21 cellular contexts compared by ENCODE assay signal in the genomic region with DNA sequence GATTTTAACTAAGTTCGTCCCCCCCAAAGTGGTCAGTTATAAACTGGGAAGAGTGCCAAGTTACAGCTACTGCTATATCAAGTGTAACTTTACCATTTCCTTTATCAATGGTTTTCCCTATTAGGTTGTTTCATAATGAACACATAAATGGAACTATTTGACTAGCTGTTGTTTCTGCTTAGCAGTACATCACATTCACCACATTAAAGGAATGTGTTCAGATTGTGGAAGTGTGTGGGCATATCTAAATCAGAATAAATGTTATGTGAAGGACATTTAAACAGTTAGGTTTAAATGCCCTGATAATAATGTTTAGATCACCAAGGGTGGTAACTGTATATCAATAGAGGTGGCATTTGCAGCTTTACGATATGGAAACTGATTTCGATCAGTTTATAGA. TPM values are rescaled to one million over a fixed set of nuclear protein-coding genes. Genes with fewer than 3 reads are reported as not detected.
"Had no signal": no experiment of that assay in that cellular context is flagged by ENCODE, and none has a peak within 500 bp of the region (broad histone marks: within the 10 kb centered on the region; RNA-seq: fewer than 3 reads in every experiment).

No MANE protein-coding gene starts in this region.

- H3K27ac Mint-ChIP-seq: IgD-negative memory B cell had no signal

- H3K4me3 Mint-ChIP-seq: IgD-negative memory B cell had no signal

- FAIRE-seq: RCC 7860 had no signal

- DNase-seq: KBM-7, MV-4-11, NCI-H1048, NCI-H1105, NCI-H1417, NCI-H1436 treated with DMSO at 0.1 percent for 48 hours, NCI-H1694, NCI-H187 treated with DMSO at 0.1 percent for 48 hours, NCI-H2029 treated with DMSO at 0.1 percent for 48 hours, NCI-H2171 treated with DMSO at 0.1 percent for 48 hours, NCI-H345, NCI-H446 treated with DMSO at 0.1 percent for 48 hours, NCI-H510A treated with DMSO at 0.1 percent for 48 hours, NCI-H82, Right ventricle myocardium superior, RPMI8226, SIG-M5 had no signal

- H3K36me3 Mint-ChIP-seq: IgD-negative memory B cell had no signal

- H3K4me1 Mint-ChIP-seq: IgD-negative memory B cell had no signal

- H3K27me3 Mint-ChIP-seq: IgD-negative memory B cell had no signal

RNA-seq across cellular contexts. Expression of gene SLC9A4, which starts 45.1 kb away (rescaled TPM):
- total RNA-seq: HT1080, Right ventricle myocardium superior, SJSA1 had no signal
